In the genomic region with DNA sequence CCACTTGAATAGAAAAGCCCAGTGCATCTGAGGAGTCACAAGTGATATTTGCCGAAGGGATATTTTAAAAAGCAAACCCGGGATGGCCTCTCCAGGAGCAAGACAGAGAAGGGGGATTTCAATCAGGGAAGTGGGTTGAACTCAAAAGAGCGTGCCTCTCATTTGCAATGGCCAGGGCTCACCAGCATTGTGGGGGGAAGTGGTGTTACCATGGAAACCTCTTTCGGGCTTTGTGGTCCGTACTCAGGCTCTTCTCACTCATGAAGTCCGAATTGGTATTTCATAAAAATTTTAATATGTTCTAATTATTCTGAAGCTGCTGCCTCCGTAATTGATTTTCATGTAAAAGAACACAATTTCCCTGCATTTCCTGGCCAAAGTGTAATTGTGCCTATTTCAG, we compare ENCODE assay signal across 1 cellular context.
A peak's percentile ranks its signal among the peaks of the same experiment; 100 is the strongest.
TF ChIP-seq lines count a peak whose summit lies in the region.

No MANE protein-coding gene starts in this region.

TF ChIP-seq in K562, 482 proteins besides CTCF, POLR2A, EP300 and RAD21:
- TF ChIP-seq RFX1 (IDR thresholded peaks at IDR 0.05) (peak; percentile 45), XRCC3 (IDR thresholded peaks at IDR 0.05) (no peak)
